In genomic region chr15:45535486-45536042, GRCh38 we compare ENCODE assay signal across 20 cellular contexts.
"Had no signal": no experiment of that assay in that cellular context is flagged by ENCODE, and none has a peak within 500 bp of the region (broad histone marks: within the 10 kb centered on the region; RNA-seq: fewer than 3 reads in every experiment).

No MANE protein-coding gene starts in this region.

- ATAC-seq: activated CD8-positive, alpha-beta memory T cell treated with anti-CD3 and anti-CD28 coated beads, Interleukin-2, amount 10 ng/mL, durations not matched to agents 7 days and 5 days; gastroesophageal sphincter; heart left ventricle; left cardiac atrium; lower lobe of right lung; stimulated activated naive B cell treated with anti-CD40 and anti-IgM and Interleukin-4, amounts not matched to agents 10 μg/mL and 1 μg/mL and 100 μg/mL, for 72 hours had no signal

- H3K9me3 Mint-ChIP-seq: activated B cell treated with CpG ODN at 0.5 μM for 24 hours; activated CD4-positive, alpha-beta memory T cell treated with anti-CD3 and anti-CD28 coated beads, Interleukin-2, amount 10 ng/mL, durations not matched to agents 7 days and 5 days; activated naive CD8-positive, alpha-beta T cell treated with anti-CD3 and anti-CD28 coated beads for 36 hours; dendritic cell treated with granulocyte-macrophage colony-stimulating factor and Interleukin-4, amounts not matched to agents 40 ng/mL and 50 ng/mL, for 4 days; neural crest cell; stimulated activated naive B cell treated with anti-CD40 and anti-IgM and Interleukin-4, amounts not matched to agents 10 μg/mL and 1 μg/mL and 100 μg/mL, for 72 hours had no signal

- H3K27me3 ChIP-seq: esophagus muscularis mucosa, gastroesophageal sphincter, ovary, spleen had no signal

- H3K9me3 ChIP-seq: esophagus muscularis mucosa, gastroesophageal sphincter, heart left ventricle, lower lobe of right lung, ovary, spleen had no signal

- DNase-seq: activated B cell treated with CpG ODN at 0.5 μM for 24 hours; activated CD4-positive, alpha-beta memory T cell treated with anti-CD3 and anti-CD28 coated beads, Interleukin-2, amount 10 ng/mL, durations not matched to agents 7 days and 5 days; activated CD4-positive, alpha-beta T cell treated with anti-CD3 and anti-CD28 coated beads for 4 hours; activated CD8-positive, alpha-beta memory T cell treated with anti-CD3 and anti-CD28 coated beads, Interleukin-2, amount 10 ng/mL, durations not matched to agents 7 days and 5 days; activated naive CD4-positive, alpha-beta T cell; activated naive CD8-positive, alpha-beta T cell treated with anti-CD3 and anti-CD28 coated beads for 36 hours; amniotic stem cell; effector CD8-positive, alpha-beta T cell; heart left ventricle; left cardiac atrium; lower lobe of right lung; ovary; spleen; stimulated activated naive B cell treated with anti-CD40 and anti-IgM and Interleukin-4, amounts not matched to agents 10 μg/mL and 1 μg/mL and 100 μg/mL, for 72 hours; T-helper 2 cell had no signal

- H3K4me1 Mint-ChIP-seq: activated B cell treated with CpG ODN at 0.5 μM for 24 hours; activated CD4-positive, alpha-beta memory T cell treated with anti-CD3 and anti-CD28 coated beads, Interleukin-2, amount 10 ng/mL, durations not matched to agents 7 days and 5 days; activated CD8-positive, alpha-beta memory T cell treated with anti-CD3 and anti-CD28 coated beads, Interleukin-2, amount 10 ng/mL, durations not matched to agents 7 days and 5 days; activated naive CD8-positive, alpha-beta T cell treated with anti-CD3 and anti-CD28 coated beads for 36 hours; stimulated activated naive B cell treated with anti-CD40 and anti-IgM and Interleukin-4, amounts not matched to agents 10 μg/mL and 1 μg/mL and 100 μg/mL, for 72 hours had no signal

- H3K36me3 Mint-ChIP-seq: activated CD8-positive, alpha-beta memory T cell treated with anti-CD3 and anti-CD28 coated beads, Interleukin-2, amount 10 ng/mL, durations not matched to agents 7 days and 5 days; activated naive CD8-positive, alpha-beta T cell treated with anti-CD3 and anti-CD28 coated beads for 36 hours had no signal

- H3K4me3 Mint-ChIP-seq: activated B cell treated with CpG ODN at 0.5 μM for 24 hours; activated CD4-positive, alpha-beta memory T cell treated with anti-CD3 and anti-CD28 coated beads, Interleukin-2, amount 10 ng/mL, durations not matched to agents 7 days and 5 days; activated CD8-positive, alpha-beta memory T cell treated with anti-CD3 and anti-CD28 coated beads, Interleukin-2, amount 10 ng/mL, durations not matched to agents 7 days and 5 days; activated naive CD8-positive, alpha-beta T cell treated with anti-CD3 and anti-CD28 coated beads for 36 hours; dendritic cell treated with granulocyte-macrophage colony-stimulating factor and Interleukin-4, amounts not matched to agents 40 ng/mL and 50 ng/mL, for 4 days; neural crest cell; stimulated activated naive B cell treated with anti-CD40 and anti-IgM and Interleukin-4, amounts not matched to agents 10 μg/mL and 1 μg/mL and 100 μg/mL, for 72 hours had no signal

- H3K27me3 Mint-ChIP-seq: activated naive CD8-positive, alpha-beta T cell treated with anti-CD3 and anti-CD28 coated beads for 36 hours had no signal

- H3K4me3 ChIP-seq: cardiac muscle cell, esophagus muscularis mucosa, gastroesophageal sphincter, heart left ventricle, lower lobe of right lung, ovary, spleen had no signal

- H3K27ac ChIP-seq: cardiac muscle cell, esophagus muscularis mucosa, gastroesophageal sphincter, heart left ventricle, lower lobe of right lung, ovary, spleen had no signal

- H3K36me3 ChIP-seq: cardiac muscle cell, esophagus muscularis mucosa, gastroesophageal sphincter, heart left ventricle, lower lobe of right lung, ovary, spleen had no signal

- H3K4me1 ChIP-seq: heart left ventricle, lower lobe of right lung, spleen had no signal

- H3K27ac Mint-ChIP-seq: activated B cell treated with CpG ODN at 0.5 μM for 24 hours; activated CD4-positive, alpha-beta memory T cell treated with anti-CD3 and anti-CD28 coated beads, Interleukin-2, amount 10 ng/mL, durations not matched to agents 7 days and 5 days; activated CD8-positive, alpha-beta memory T cell treated with anti-CD3 and anti-CD28 coated beads, Interleukin-2, amount 10 ng/mL, durations not matched to agents 7 days and 5 days; activated naive CD8-positive, alpha-beta T cell treated with anti-CD3 and anti-CD28 coated beads for 36 hours; dendritic cell treated with granulocyte-macrophage colony-stimulating factor and Interleukin-4, amounts not matched to agents 40 ng/mL and 50 ng/mL, for 4 days; stimulated activated naive B cell treated with anti-CD40 and anti-IgM and Interleukin-4, amounts not matched to agents 10 μg/mL and 1 μg/mL and 100 μg/mL, for 72 hours had no signal
